In genomic region chr7:73734619-73735525, GRCh38 we compare ENCODE assay signal across 8 cellular contexts. TPM values are rescaled to one million over a fixed set of nuclear protein-coding genes. Genes with fewer than 3 reads are reported as not detected.
DNase-seq lines count a peak whose midpoint lies in the region; ATAC-seq and TF ChIP-seq lines count a peak whose summit lies in the region.

No MANE protein-coding gene starts in this region.

- intact Hi-C loops in CD14-positive monocyte (cut with micrococcal nuclease) = loop anchor here (5.0 to 10.0 kb wide), 3 partner anchors 53 to 213 kb away; partner anchors contain the start of genes BUD23 (in 2 of the 2), DNAJC30 (in 2 of the 2) and BAZ1B (in 1 of the 2)

- peak; percentile 51 for ATAC-seq in GM21360 (IDR thresholded peaks at IDR 0.05; ENCODE audit: unreplicated experiment)
- peak; percentile 82 for ATAC-seq in RWPE2 (ENCODE audit: low read depth)
- peak; percentile 56 for ATAC-seq in activated T-helper 17 cell treated with anti-CD3 and anti-CD28 coated beads, Interleukin-2, amount 50 U/mL, for 72 hours (replicated peaks)

- DNase-seq in CD14-positive monocyte (ENCODE audit: low spot score) (peak; percentile 87), MG63 (peak; percentile 60), RWPE2 (ENCODE audit: low spot score) (peak; percentile 87), foreskin melanocyte (peak; percentile 88), pons (ENCODE audit: low spot score) (peak; percentile 72)

- H3K9me3 ChIP-seq in MG63 = no peaks in the 10 kb centered on the region
- H3K9me3 ChIP-seq in RWPE2 (ENCODE audit: severe bottlenecking) = no peaks in the 10 kb centered on the region

- TF ChIP-seq CTCF in CD14-positive monocyte (IDR thresholded peaks at IDR 0.05) (peak; percentile 84), RWPE2 (IDR thresholded peaks at IDR 0.05; ENCODE audit: poor library complexity, severe bottlenecking) (peak; percentile 88)

- no peaks in the 10 kb centered on the region for H3K4me1 ChIP-seq in RWPE2 (ENCODE audit: insufficient read depth, poor library complexity, severe bottlenecking)
- no peaks in the 10 kb centered on the region for H3K4me1 ChIP-seq in urinary bladder (ENCODE audit: insufficient read depth)

- H3K4me1 Mint-ChIP-seq in CD14-positive monocyte = peaks cover 30% of the 10 kb centered on the region
- peaks cover 5% of the 10 kb centered on the region for H3K4me1 Mint-ChIP-seq in activated T-helper 17 cell treated with anti-CD3 and anti-CD28 coated beads, Interleukin-2, amount 50 U/mL, for 72 hours

- peak overlapping the region; percentile 6 to 89 (median 82) for H3K27ac Mint-ChIP-seq in CD14-positive monocyte
- H3K27ac Mint-ChIP-seq in activated T-helper 17 cell treated with anti-CD3 and anti-CD28 coated beads, Interleukin-2, amount 50 U/mL, for 72 hours = peak overlapping the region; percentile 22

- WGBS in urinary bladder = 64% methylated on average over 16 of the region's 16 CpGs

- no peak overlapping the region for H3K4me3 Mint-ChIP-seq in CD14-positive monocyte
- no peak overlapping the region for H3K4me3 Mint-ChIP-seq in activated T-helper 17 cell treated with anti-CD3 and anti-CD28 coated beads, Interleukin-2, amount 50 U/mL, for 72 hours

- peaks cover 0 to 11% (median 5%) of the 10 kb centered on the region in 7 donors for H3K9me3 Mint-ChIP-seq in CD14-positive monocyte
- no peaks in the 10 kb centered on the region for H3K9me3 Mint-ChIP-seq in activated T-helper 17 cell treated with anti-CD3 and anti-CD28 coated beads, Interleukin-2, amount 50 U/mL, for 72 hours

- H3K36me3 ChIP-seq in MG63 = peaks cover 3% of the 10 kb centered on the region; the same call in 1 of the 2 replicates
- peaks cover 13% of the 10 kb centered on the region for H3K36me3 ChIP-seq in RWPE2 (ENCODE audit: low read depth)
- no peaks in the 10 kb centered on the region for H3K36me3 ChIP-seq in urinary bladder (ENCODE audit: insufficient read depth)

- peak overlapping the region; percentile 43 for H3K27ac ChIP-seq in RWPE2 (ENCODE audit: poor library complexity, severe bottlenecking)
- H3K27ac ChIP-seq in urinary bladder (ENCODE audit: low read depth) = peak overlapping the region; percentile 34

- H3K36me3 Mint-ChIP-seq in CD14-positive monocyte = peaks cover 12 to 23% of the 10 kb centered on the region in 2 donors
- peaks cover 9% of the 10 kb centered on the region for H3K36me3 Mint-ChIP-seq in activated T-helper 17 cell treated with anti-CD3 and anti-CD28 coated beads, Interleukin-2, amount 50 U/mL, for 72 hours (ENCODE audit: low read depth)

- H3K4me3 ChIP-seq in MG63 (no peak overlapping the region), RWPE2 (ENCODE audit: severe bottlenecking) (no peak overlapping the region), urinary bladder (ENCODE audit: low read depth, low read length) (no peak overlapping the region)

- peaks cover 17 to 47% (median 37%) of the 10 kb centered on the region in 3 donors for H3K27me3 Mint-ChIP-seq in CD14-positive monocyte (ENCODE audit: low read depth in 3 of 3)
- no peaks in the 10 kb centered on the region for H3K27me3 Mint-ChIP-seq in activated T-helper 17 cell treated with anti-CD3 and anti-CD28 coated beads, Interleukin-2, amount 50 U/mL, for 72 hours

- no peaks in the 10 kb centered on the region for H3K27me3 ChIP-seq in MG63
- H3K27me3 ChIP-seq in RWPE2 (ENCODE audit: insufficient read depth, poor library complexity, severe bottlenecking) = no peaks in the 10 kb centered on the region

RNA-seq across cellular contexts. Expression of gene ABHD11, which starts 3.7 kb away (rescaled TPM):
- polyA plus RNA-seq in CD14-positive monocyte = 10 to 100 TPM; 20.3 to 22.1 TPM
- total RNA-seq in MG63 (2014; rRNA removed; shearing (Covaris generic); ENCODE audit: low replicate concordance) = 5.0 and 16.7 TPM in 2 replicates
- 10 to 100 TPM; 11.9 to 21.2 TPM for total RNA-seq in activated T-helper 17 cell treated with anti-CD3 and anti-CD28 coated beads, Interleukin-2, amount 50 U/mL, for 72 hours
- total RNA-seq in urinary bladder = 5.8 TPM
- 22.6 TPM for polyA plus RNA-seq in urinary bladder

RNA-seq across cellular contexts. Expression of gene STX1A, which starts 15.4 kb away (rescaled TPM):
- under 1 TPM; 0.27 to 0.37 TPM for polyA plus RNA-seq in CD14-positive monocyte
- 3.8 and 7.8 TPM in 2 replicates for total RNA-seq in MG63 (2014; rRNA removed; shearing (Covaris generic); ENCODE audit: low replicate concordance)
- 10 to 100 TPM; 16.8 to 40.9 TPM for total RNA-seq in activated T-helper 17 cell treated with anti-CD3 and anti-CD28 coated beads, Interleukin-2, amount 50 U/mL, for 72 hours
- 9.0 TPM for total RNA-seq in urinary bladder
- polyA plus RNA-seq in urinary bladder = 9.8 TPM

RNA-seq across cellular contexts. Expression of gene CLDN3, which starts 35.2 kb away (rescaled TPM):
- polyA plus RNA-seq in CD14-positive monocyte (not detected), urinary bladder (1.6 TPM)
- not detected in 2 replicates for total RNA-seq in MG63 (2014; rRNA removed; shearing (Covaris generic); ENCODE audit: low replicate concordance)
- not detected for total RNA-seq in activated T-helper 17 cell treated with anti-CD3 and anti-CD28 coated beads, Interleukin-2, amount 50 U/mL, for 72 hours
- 0.21 TPM for total RNA-seq in urinary bladder

RNA-seq across cellular contexts. Expression of gene BUD23, which starts 51.5 kb away (rescaled TPM):
- polyA plus RNA-seq in CD14-positive monocyte (10 to 100 TPM; 44.5 to 51.9 TPM), urinary bladder (69.4 TPM)
- 88.8 and 104 TPM in 2 replicates for total RNA-seq in MG63 (2014; rRNA removed; shearing (Covaris generic); ENCODE audit: low replicate concordance)
- total RNA-seq in activated T-helper 17 cell treated with anti-CD3 and anti-CD28 coated beads, Interleukin-2, amount 50 U/mL, for 72 hours = 10 to 100 TPM; 54.6 to 82.3 TPM
- total RNA-seq in urinary bladder = 22.9 TPM

RNA-seq across cellular contexts. Expression of gene DNAJC30, which starts 51.6 kb away (rescaled TPM):
- polyA plus RNA-seq in CD14-positive monocyte (1 to 10 TPM; 3.2 to 5.2 TPM), urinary bladder (11.4 TPM)
- total RNA-seq in MG63 (2014; rRNA removed; shearing (Covaris generic); ENCODE audit: low replicate concordance) = 5.6 and 6.8 TPM in 2 replicates
- 1 to 10 TPM; 5.3 to 7.6 TPM for total RNA-seq in activated T-helper 17 cell treated with anti-CD3 and anti-CD28 coated beads, Interleukin-2, amount 50 U/mL, for 72 hours
- total RNA-seq in urinary bladder = 2.6 TPM
